Comparison of ENCODE assay signal across 11 cellular contexts in genomic region chrX:93874554-93874953, GRCh38.
DNase-seq lines count a peak whose midpoint lies in the region; ATAC-seq, FAIRE-seq and TF ChIP-seq lines count a peak whose summit lies in the region.
"Had no signal": no experiment of that assay in that cellular context is flagged by ENCODE, and none has a peak within 500 bp of the region (broad histone marks: within the 10 kb centered on the region; RNA-seq: fewer than 3 reads in every experiment).

No MANE protein-coding gene starts in this region.

- H3K9me3 ChIP-seq in astrocyte (ENCODE audit: insufficient read depth, low read depth, low read length): no peaks in the 10 kb centered on the region
- H3K9me3 ChIP-seq: neutrophil had no signal

- H3K9me3 Mint-ChIP-seq in astrocyte (ENCODE audit: unreplicated experiment): peaks cover 4% of the 10 kb centered on the region
- H3K9me3 Mint-ChIP-seq in activated T-helper 17 cell treated with anti-CD3 and anti-CD28 coated beads, Interleukin-2, amount 50 U/mL, for 72 hours: peaks cover 8% of the 10 kb centered on the region

- H3K4me3 ChIP-seq in Jurkat, Clone E6-1 (ENCODE audit: low read length): no peak overlapping the region
- H3K4me3 ChIP-seq in astrocyte (ENCODE audit: insufficient read depth, low read depth, low read length): no peak overlapping the region
- H3K4me3 ChIP-seq: tibial nerve had no signal

- H3K36me3 Mint-ChIP-seq in astrocyte (ENCODE audit: low read depth, unreplicated experiment): no peaks in the 10 kb centered on the region
- H3K36me3 Mint-ChIP-seq in activated T-helper 17 cell treated with anti-CD3 and anti-CD28 coated beads, Interleukin-2, amount 50 U/mL, for 72 hours (ENCODE audit: low read depth): no peaks in the 10 kb centered on the region

- H4K20me1 ChIP-seq in astrocyte (ENCODE audit: insufficient read depth, low read length): no peaks in the 10 kb centered on the region

- no peak overlapping the region for H2AFZ ChIP-seq in astrocyte (ENCODE audit: low read depth, low read length)

- no peak overlapping the region for H3K27ac ChIP-seq in astrocyte (ENCODE audit: low read depth, low read length)
- H3K27ac ChIP-seq: neutrophil, tibial nerve had no signal

- H3K4me3 Mint-ChIP-seq in astrocyte (ENCODE audit: unreplicated experiment): no peak overlapping the region
- H3K4me3 Mint-ChIP-seq in activated T-helper 17 cell treated with anti-CD3 and anti-CD28 coated beads, Interleukin-2, amount 50 U/mL, for 72 hours: no peak overlapping the region

- no peaks in the 10 kb centered on the region for H3K4me1 Mint-ChIP-seq in astrocyte (ENCODE audit: low read depth, unreplicated experiment)
- H3K4me1 Mint-ChIP-seq in activated T-helper 17 cell treated with anti-CD3 and anti-CD28 coated beads, Interleukin-2, amount 50 U/mL, for 72 hours: no peaks in the 10 kb centered on the region

- peak; percentile 50 for FAIRE-seq in astrocyte (lab: Jason Lieb, UNC)

- no peak overlapping the region for H3K4me2 ChIP-seq in astrocyte (ENCODE audit: low read length)

- ATAC-seq in GM21381 (IDR thresholded peaks at IDR 0.05; ENCODE audit: unreplicated experiment) (no peak), HG02588 (IDR thresholded peaks at IDR 0.05; ENCODE audit: unreplicated experiment) (no peak)
- ATAC-seq in activated T-helper 17 cell treated with anti-CD3 and anti-CD28 coated beads, Interleukin-2, amount 50 U/mL, for 72 hours (replicated peaks): no peak
- ATAC-seq: Right ventricle myocardium inferior had no signal

- no peaks in the 10 kb centered on the region for H3K4me1 ChIP-seq in astrocyte (ENCODE audit: insufficient read depth, low read length)
- H3K4me1 ChIP-seq: tibial nerve had no signal

- no peaks in the 10 kb centered on the region for H3K36me3 ChIP-seq in astrocyte (ENCODE audit: insufficient read depth, low read length)
- H3K36me3 ChIP-seq: neutrophil, tibial nerve had no signal

- no peaks in the 10 kb centered on the region for H3K27me3 ChIP-seq in astrocyte (ENCODE audit: insufficient read depth, low read length)
- H3K27me3 ChIP-seq: neutrophil had no signal

- no peak overlapping the region for H3K9ac ChIP-seq in astrocyte (ENCODE audit: low read length)

- peak; percentile 26 for TF ChIP-seq CTCF in astrocyte (IDR thresholded peaks at IDR 0.05; ENCODE audit: insufficient read depth, low read depth, low read length)

- no peak overlapping the region for H3K27ac Mint-ChIP-seq in astrocyte (ENCODE audit: unreplicated experiment)
- H3K27ac Mint-ChIP-seq in activated T-helper 17 cell treated with anti-CD3 and anti-CD28 coated beads, Interleukin-2, amount 50 U/mL, for 72 hours: no peak overlapping the region

- no peaks in the 10 kb centered on the region for H3K27me3 Mint-ChIP-seq in astrocyte (ENCODE audit: low read depth, unreplicated experiment)
- H3K27me3 Mint-ChIP-seq in activated T-helper 17 cell treated with anti-CD3 and anti-CD28 coated beads, Interleukin-2, amount 50 U/mL, for 72 hours: no peaks in the 10 kb centered on the region

- DNase-seq in DMS114 treated with DMSO at 0.1 percent for 48 hours (lab: John Stamatoyannopoulos, UW; ENCODE audit: unreplicated experiment) (peak; percentile 0), astrocyte (ENCODE audit: low read depth) (no peak), lung microvascular endothelial cell (ENCODE audit: low read depth in 2 of 2) (peak; percentile 11 to 58), NCI-H187 (lab: John Stamatoyannopoulos, UW) (no peak)
- DNase-seq in Jurkat, Clone E6-1 (ENCODE audit: low read depth, low spot score): peak; percentile 2

- H3K79me2 ChIP-seq in astrocyte (ENCODE audit: insufficient read depth, low read length): no peaks in the 10 kb centered on the region

Comparison
In these comparisons a context has a peak if more than half of its experiments do, and no peak if none do; other contexts are left out.
1. DNase-seq: peak in DMS114 treated with DMSO at 0.1 percent for 48 hours (single experiment), Jurkat, Clone E6-1 (single experiment) and lung microvascular endothelial cell (2 of 2); none in astrocyte (single experiment) and NCI-H187 (0 of 2).